ENCODE assay signal across 12 cellular contexts in genomic region chr1:235246022-235246948, GRCh38.
A peak's percentile ranks its signal among the peaks of the same experiment; 100 is the strongest.
DNase-seq lines count a peak whose midpoint lies in the region; ATAC-seq, FAIRE-seq and TF ChIP-seq lines count a peak whose summit lies in the region.
"Had no signal": no experiment of that assay in that cellular context is flagged by ENCODE, and none has a peak within 500 bp of the region (broad histone marks: within the 10 kb centered on the region; RNA-seq: fewer than 3 reads in every experiment).

No MANE protein-coding gene starts in this region.

- H3K4me1 Mint-ChIP-seq in activated T-cell treated with anti-CD3 and anti-CD28 coated beads, Interleukin-2, amount 50 U/mL, for 72 hours (ENCODE audit: low read depth), result peaks cover 39% of the 10 kb centered on the region
- H3K4me1 Mint-ChIP-seq in activated T-helper 2 cell treated with anti-CD3 and anti-CD28 coated beads, Interferon-gamma antibody, Interleukin-2, Interleukin-4, amounts not matched to agents 10 μg/mL and 5 μg/mL and 100 μg/mL, durations not matched to agents 14 hours and 24 hours and 36 hours (ENCODE audit: low read depth), result peaks cover 50% of the 10 kb centered on the region

- peaks cover 15 to 27% (median 17%) of the 10 kb centered on the region in 3 donors for H3K4me1 ChIP-seq in pancreas
- H3K4me1 ChIP-seq: BLaER1 had no signal

- H3K27ac ChIP-seq in pancreas, result peak overlapping the region in 2 of 4 donors; percentile 33 to 43
- H3K27ac ChIP-seq: BLaER1 had no signal

- no peak for TF ChIP-seq CTCF in pancreas (IDR thresholded peaks at IDR 0.05)
- TF ChIP-seq CTCF in GM13976 (IDR thresholded peaks at IDR 0.05; ENCODE audit: borderline replicate concordance, control extremely low read depth, extremely low read depth, insufficient read depth, missing control alignments), result no peak

- H3K4me3 ChIP-seq in pancreas, result no peak overlapping the region
- H3K4me3 ChIP-seq: BLaER1 had no signal

- H3K27me3 Mint-ChIP-seq in activated T-cell treated with anti-CD3 and anti-CD28 coated beads, Interleukin-2, amount 50 U/mL, for 72 hours (ENCODE audit: low read depth), result no peaks in the 10 kb centered on the region
- no peaks in the 10 kb centered on the region for H3K27me3 Mint-ChIP-seq in activated T-helper 2 cell treated with anti-CD3 and anti-CD28 coated beads, Interferon-gamma antibody, Interleukin-2, Interleukin-4, amounts not matched to agents 10 μg/mL and 5 μg/mL and 100 μg/mL, durations not matched to agents 14 hours and 24 hours and 36 hours (ENCODE audit: low read depth)

- peaks cover 0 to 3% (median 0%) of the 10 kb centered on the region in 3 donors for H3K36me3 ChIP-seq in pancreas

- H3K36me3 Mint-ChIP-seq in activated T-cell treated with anti-CD3 and anti-CD28 coated beads, Interleukin-2, amount 50 U/mL, for 72 hours (ENCODE audit: insufficient read depth in 2 of 2), result peaks cover 3 to 13% of the 10 kb centered on the region in 2 donors
- peaks cover 46% of the 10 kb centered on the region for H3K36me3 Mint-ChIP-seq in activated T-helper 2 cell treated with anti-CD3 and anti-CD28 coated beads, Interferon-gamma antibody, Interleukin-2, Interleukin-4, amounts not matched to agents 10 μg/mL and 5 μg/mL and 100 μg/mL, durations not matched to agents 14 hours and 24 hours and 36 hours (ENCODE audit: low read depth)

- no peak for DNase-seq in activated T-cell treated with anti-CD3 and anti-CD28 coated beads, Interleukin-2, amount 50 U/mL, for 72 hours
- DNase-seq in activated T-cell treated with anti-CD3 and anti-CD28 coated beads for 4 hours (no peak), pancreas (no peak), GM13976 (ENCODE audit: low spot score) (no peak), GDM1 (lab: John Stamatoyannopoulos, UW) (no peak)
- DNase-seq in activated T-helper 2 cell treated with anti-CD3 and anti-CD28 coated beads, Interferon-gamma antibody, Interleukin-2, Interleukin-4, amounts not matched to agents 10 μg/mL and 5 μg/mL and 100 μg/mL, durations not matched to agents 14 hours and 24 hours and 36 hours (ENCODE audit: low spot score), result no peak
- DNase-seq: activated naive CD4-positive, alpha-beta T cell treated with Interleukin-2 at 50 U/mL for 16 hours; NCI-H1092; NCI-H774 had no signal

- H3K4me3 Mint-ChIP-seq in activated T-cell treated with anti-CD3 and anti-CD28 coated beads, Interleukin-2, amount 50 U/mL, for 72 hours, result peak overlapping the region; percentile 22 to 29
- H3K4me3 Mint-ChIP-seq in activated T-helper 2 cell treated with anti-CD3 and anti-CD28 coated beads, Interferon-gamma antibody, Interleukin-2, Interleukin-4, amounts not matched to agents 10 μg/mL and 5 μg/mL and 100 μg/mL, durations not matched to agents 14 hours and 24 hours and 36 hours (ENCODE audit: low read depth), result peak overlapping the region; percentile 62

- in situ Hi-C loops in GM13976 (cut with MboI; ENCODE audit: low sequenced_read_pairs, unreplicated experiment), result loop anchor here (10.0 kb wide), 1 partner anchor 169 kb away; no protein-coding TSS in a partner anchor

- H3K27me3 ChIP-seq in pancreas, result no peaks in the 10 kb centered on the region
- H3K27me3 ChIP-seq: BLaER1 had no signal

- no peaks in the 10 kb centered on the region for H3K9me3 Mint-ChIP-seq in activated T-cell treated with anti-CD3 and anti-CD28 coated beads, Interleukin-2, amount 50 U/mL, for 72 hours
- H3K9me3 Mint-ChIP-seq in activated T-helper 2 cell treated with anti-CD3 and anti-CD28 coated beads, Interferon-gamma antibody, Interleukin-2, Interleukin-4, amounts not matched to agents 10 μg/mL and 5 μg/mL and 100 μg/mL, durations not matched to agents 14 hours and 24 hours and 36 hours, result no peaks in the 10 kb centered on the region

- 11 to 19% methylated on average over 2 of the region's 2 CpGs for WGBS in pancreas, 2 donors

- no peaks in the 10 kb centered on the region for H3K9me3 ChIP-seq in pancreas
- H3K9me3 ChIP-seq: BLaER1 had no signal

- no peak overlapping the region for H3K27ac Mint-ChIP-seq in activated T-cell treated with anti-CD3 and anti-CD28 coated beads, Interleukin-2, amount 50 U/mL, for 72 hours
- peak overlapping the region; percentile 80 for H3K27ac Mint-ChIP-seq in activated T-helper 2 cell treated with anti-CD3 and anti-CD28 coated beads, Interferon-gamma antibody, Interleukin-2, Interleukin-4, amounts not matched to agents 10 μg/mL and 5 μg/mL and 100 μg/mL, durations not matched to agents 14 hours and 24 hours and 36 hours

- FAIRE-seq in pancreas (lab: Jason Lieb, UNC), result no peak

- intact Hi-C loops in activated T-helper 2 cell treated with anti-CD3 and anti-CD28 coated beads, Interferon-gamma antibody, Interleukin-2, Interleukin-4, amounts not matched to agents 10 μg/mL and 5 μg/mL and 100 μg/mL, durations not matched to agents 14 hours and 24 hours and 36 hours (cut with micrococcal nuclease), result loop anchor here (1.0 to 10.0 kb wide), 5 partner anchors 39 to 761 kb away; partner anchors contain the start of gene TBCE
- intact Hi-C loops in pancreas (cut with DNase I), result no loop called here

- no peak for ATAC-seq in activated T-cell treated with anti-CD3 and anti-CD28 coated beads, Interleukin-2, amount 50 U/mL, for 72 hours (replicated peaks in 1 of 2)
- ATAC-seq in HG03354 (IDR thresholded peaks at IDR 0.05; ENCODE audit: poor library complexity, severe bottlenecking, unreplicated experiment) (peak; percentile 75), pancreas (peak; percentile 59 to 76 (median 73)), GM18873 (IDR thresholded peaks at IDR 0.05; ENCODE audit: low FRiP score, unreplicated experiment) (no peak)

Comparison
In these comparisons a context has a peak if more than half of its experiments do, and no peak if none do; other contexts are left out.
1. ATAC-seq: peak in HG03354 (single experiment) and pancreas (4 of 4); none in activated T-cell treated with anti-CD3 and anti-CD28 coated beads, Interleukin-2, amount 50 U/mL, for 72 hours (0 of 2) and GM18873 (single experiment).